1 cellular context compared by ENCODE assay signal in genomic region chr17:45406107-45406506, GRCh38.
TF ChIP-seq lines count a peak whose summit lies in the region.

No MANE protein-coding gene starts in this region.

TF ChIP-seq in H1, 55 proteins besides CTCF, POLR2A, EP300 and RAD21:
- no peak for TF ChIP-seq TAF7 (optimal IDR thresholded peaks at IDR 0.05; ENCODE audit: borderline replicate concordance, low read depth, low read length)
- peak; percentile 12 for TF ChIP-seq EZH2 (IDR thresholded peaks at IDR 0.05; ENCODE audit: low read depth, low read length, severe bottlenecking)
- no peak for TF ChIP-seq SP2 (IDR thresholded peaks at IDR 0.05; ENCODE audit: low read length)
- no peak for TF ChIP-seq TEAD4 (IDR thresholded peaks at IDR 0.05; ENCODE audit: low read depth, low read length)
- no peak for TF ChIP-seq RFX5 (IDR thresholded peaks at IDR 0.05; ENCODE audit: borderline replicate concordance, low read depth, low read length)
- TF ChIP-seq GTF2F1 (IDR thresholded peaks at IDR 0.05; ENCODE audit: borderline replicate concordance, low read depth, low read length) = no peak
- TF ChIP-seq ATF2 (IDR thresholded peaks at IDR 0.05; ENCODE audit: low read length) = no peak
TF ChIP-seq in H1: peak in this region for 1.
